18 cellular contexts compared by ENCODE assay signal in genomic region chr9:82924243-82924605, GRCh38.
"Had no signal": no experiment of that assay in that cellular context is flagged by ENCODE, and none has a peak within 500 bp of the region (broad histone marks: within the 10 kb centered on the region; RNA-seq: fewer than 3 reads in every experiment).

No MANE protein-coding gene starts in this region.

- H3K4me1 ChIP-seq: foreskin keratinocyte, psoas muscle had no signal

- DNase-seq: activated naive CD4-positive, alpha-beta T cell; activated naive CD8-positive, alpha-beta T cell treated with anti-CD3 and anti-CD28 coated beads, Interleukin-2, amount 10 ng/mL, durations not matched to agents 7 days and 5 days; foreskin keratinocyte; head of caudate nucleus; immature natural killer cell; mesendoderm; psoas muscle; small intestine; stimulated activated CD4-positive, alpha-beta T cell treated with anti-CD3 and anti-CD28 coated beads, Interleukin-4, amount 100 ng/mL, for 24 hours; stimulated activated naive CD4-positive, alpha-beta T cell treated with Interleukin-2 at 50 U/mL for 16 hours; substantia nigra had no signal

- H3K9me3 ChIP-seq: psoas muscle had no signal

- FAIRE-seq: small intestine had no signal

- H3K4me3 ChIP-seq: coronary artery, psoas muscle had no signal

- H3K9me3 Mint-ChIP-seq: activated naive CD8-positive, alpha-beta T cell treated with anti-CD3 and anti-CD28 coated beads, Interleukin-2, amount 10 ng/mL, durations not matched to agents 7 days and 5 days; activated T-helper 1 cell treated with anti-CD3 and anti-CD28 coated beads, Interleukin-12 subunit alpha, Interleukin-12 subunit beta, Interleukin-2, Interleukin-4 antibody, amounts not matched to agents 30 ng/mL and 10 ng/mL and 1 ng/mL, durations not matched to agents 14 hours and 24 hours and 36 hours; T-helper 2 cell treated with Interferon-gamma antibody and Interleukin-4, amounts not matched to agents 5 μg/mL and 100 μg/mL, for 36 hours had no signal

- H3K4me1 Mint-ChIP-seq: activated naive CD8-positive, alpha-beta T cell treated with anti-CD3 and anti-CD28 coated beads, Interleukin-2, amount 10 ng/mL, durations not matched to agents 7 days and 5 days; central memory CD8-positive, alpha-beta T cell; immature natural killer cell had no signal

- H3K27me3 Mint-ChIP-seq: activated naive CD8-positive, alpha-beta T cell treated with anti-CD3 and anti-CD28 coated beads, Interleukin-2, amount 10 ng/mL, durations not matched to agents 7 days and 5 days; central memory CD8-positive, alpha-beta T cell had no signal

- H3K36me3 Mint-ChIP-seq: activated naive CD8-positive, alpha-beta T cell treated with anti-CD3 and anti-CD28 coated beads, Interleukin-2, amount 10 ng/mL, durations not matched to agents 7 days and 5 days; immature natural killer cell had no signal

- H3K36me3 ChIP-seq: brain microvascular endothelial cell had no signal

- H3K27me3 ChIP-seq: brain microvascular endothelial cell had no signal

- H3K4me3 Mint-ChIP-seq: activated naive CD8-positive, alpha-beta T cell treated with anti-CD3 and anti-CD28 coated beads, Interleukin-2, amount 10 ng/mL, durations not matched to agents 7 days and 5 days; activated T-helper 1 cell treated with anti-CD3 and anti-CD28 coated beads, Interleukin-12 subunit alpha, Interleukin-12 subunit beta, Interleukin-2, Interleukin-4 antibody, amounts not matched to agents 30 ng/mL and 10 ng/mL and 1 ng/mL, durations not matched to agents 14 hours and 24 hours and 36 hours; central memory CD8-positive, alpha-beta T cell; immature natural killer cell; nephron; T-helper 2 cell treated with Interferon-gamma antibody and Interleukin-4, amounts not matched to agents 5 μg/mL and 100 μg/mL, for 36 hours had no signal

- ATAC-seq: activated CD4-positive, CD25-positive, alpha-beta regulatory T cell treated with anti-CD3 and anti-CD28 coated beads, Interleukin-2, amount 50 U/mL, for 24 hours; psoas muscle had no signal

- H3K27ac ChIP-seq: brain microvascular endothelial cell, coronary artery, foreskin keratinocyte, psoas muscle had no signal

- H3K27ac Mint-ChIP-seq: activated naive CD8-positive, alpha-beta T cell treated with anti-CD3 and anti-CD28 coated beads, Interleukin-2, amount 10 ng/mL, durations not matched to agents 7 days and 5 days; activated T-helper 1 cell treated with anti-CD3 and anti-CD28 coated beads, Interleukin-12 subunit alpha, Interleukin-12 subunit beta, Interleukin-2, Interleukin-4 antibody, amounts not matched to agents 30 ng/mL and 10 ng/mL and 1 ng/mL, durations not matched to agents 14 hours and 24 hours and 36 hours; immature natural killer cell; T-helper 2 cell treated with Interferon-gamma antibody and Interleukin-4, amounts not matched to agents 5 μg/mL and 100 μg/mL, for 36 hours had no signal
